5 cellular contexts compared by ENCODE assay signal in genomic region chr12:109218996-109219395, GRCh38.
"Had no signal": no experiment of that assay in that cellular context is flagged by ENCODE, and none has a peak within 500 bp of the region (broad histone marks: within the 10 kb centered on the region; RNA-seq: fewer than 3 reads in every experiment).

No MANE protein-coding gene starts in this region.

- FAIRE-seq: HTR-8/SVneo had no signal

- H3K27ac ChIP-seq: HL-60 had no signal

- DNase-seq: IMR-90, KBM-7, KG1 had no signal
